ENCODE assay signal across 1 cellular context in genomic region chr4:76792418-76792817, GRCh38.
A peak's percentile ranks its signal among the peaks of the same experiment; 100 is the strongest.
TF ChIP-seq lines count a peak whose summit lies in the region.

No MANE protein-coding gene starts in this region.

TF ChIP-seq in HepG2, 621 proteins besides CTCF, POLR2A, EP300 and RAD21:
- TF ChIP-seq, protein P1, sequence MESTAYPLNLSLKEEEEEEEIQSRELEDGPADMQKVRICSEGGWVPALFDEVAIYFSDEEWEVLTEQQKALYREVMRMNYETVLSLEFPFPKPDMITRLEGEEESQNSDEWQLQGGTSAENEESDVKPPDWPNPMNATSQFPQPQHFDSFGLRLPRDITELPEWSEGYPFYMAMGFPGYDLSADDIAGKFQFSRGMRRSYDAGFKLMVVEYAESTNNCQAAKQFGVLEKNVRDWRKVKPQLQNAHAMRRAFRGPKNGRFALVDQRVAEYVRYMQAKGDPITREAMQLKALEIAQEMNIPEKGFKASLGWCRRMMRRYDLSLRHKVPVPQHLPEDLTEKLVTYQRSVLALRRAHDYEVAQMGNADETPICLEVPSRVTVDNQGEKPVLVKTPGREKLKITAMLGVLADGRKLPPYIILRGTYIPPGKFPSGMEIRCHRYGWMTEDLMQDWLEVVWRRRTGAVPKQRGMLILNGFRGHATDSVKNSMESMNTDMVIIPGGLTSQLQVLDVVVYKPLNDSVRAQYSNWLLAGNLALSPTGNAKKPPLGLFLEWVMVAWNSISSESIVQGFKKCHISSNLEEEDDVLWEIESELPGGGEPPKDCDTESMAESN (CRISPR knock-in tag; conservative IDR thresholded peaks at IDR 0.05): no peak
- TF ChIP-seq MAFF (IDR thresholded peaks at IDR 0.05; ENCODE audit: low read depth, low read length) (peak; percentile 73; the same call in 1 of the 2 replicates), MAFK (conservative IDR thresholded peaks at IDR 0.05 in 1 of 2, IDR thresholded peaks at IDR 0.05 in 1 of 2; ENCODE audit: low read length in 2 of 2) (peak; percentile 73 to 85), ZFP90 (CRISPR knock-in tag; IDR thresholded peaks at IDR 0.05; ENCODE audit: borderline replicate concordance) (no peak), FOXO4 (CRISPR knock-in tag; conservative IDR thresholded peaks at IDR 0.05) (no peak), ZNF670 (CRISPR knock-in tag; IDR thresholded peaks at IDR 0.05; ENCODE audit: borderline replicate concordance) (no peak), SP1 (IDR thresholded peaks at IDR 0.05) (no peak), SP1 (CRISPR knock-in tag; IDR thresholded peaks at IDR 0.05) (no peak)
- TF ChIP-seq, protein P2, sequence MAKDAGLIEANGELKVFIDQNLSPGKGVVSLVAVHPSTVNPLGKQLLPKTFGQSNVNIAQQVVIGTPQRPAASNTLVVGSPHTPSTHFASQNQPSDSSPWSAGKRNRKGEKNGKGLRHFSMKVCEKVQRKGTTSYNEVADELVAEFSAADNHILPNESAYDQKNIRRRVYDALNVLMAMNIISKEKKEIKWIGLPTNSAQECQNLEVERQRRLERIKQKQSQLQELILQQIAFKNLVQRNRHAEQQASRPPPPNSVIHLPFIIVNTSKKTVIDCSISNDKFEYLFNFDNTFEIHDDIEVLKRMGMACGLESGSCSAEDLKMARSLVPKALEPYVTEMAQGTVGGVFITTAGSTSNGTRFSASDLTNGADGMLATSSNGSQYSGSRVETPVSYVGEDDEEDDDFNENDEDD (CRISPR knock-in tag; IDR thresholded peaks at IDR 0.05; ENCODE audit: borderline replicate concordance): no peak
- TF ChIP-seq, protein P3, sequence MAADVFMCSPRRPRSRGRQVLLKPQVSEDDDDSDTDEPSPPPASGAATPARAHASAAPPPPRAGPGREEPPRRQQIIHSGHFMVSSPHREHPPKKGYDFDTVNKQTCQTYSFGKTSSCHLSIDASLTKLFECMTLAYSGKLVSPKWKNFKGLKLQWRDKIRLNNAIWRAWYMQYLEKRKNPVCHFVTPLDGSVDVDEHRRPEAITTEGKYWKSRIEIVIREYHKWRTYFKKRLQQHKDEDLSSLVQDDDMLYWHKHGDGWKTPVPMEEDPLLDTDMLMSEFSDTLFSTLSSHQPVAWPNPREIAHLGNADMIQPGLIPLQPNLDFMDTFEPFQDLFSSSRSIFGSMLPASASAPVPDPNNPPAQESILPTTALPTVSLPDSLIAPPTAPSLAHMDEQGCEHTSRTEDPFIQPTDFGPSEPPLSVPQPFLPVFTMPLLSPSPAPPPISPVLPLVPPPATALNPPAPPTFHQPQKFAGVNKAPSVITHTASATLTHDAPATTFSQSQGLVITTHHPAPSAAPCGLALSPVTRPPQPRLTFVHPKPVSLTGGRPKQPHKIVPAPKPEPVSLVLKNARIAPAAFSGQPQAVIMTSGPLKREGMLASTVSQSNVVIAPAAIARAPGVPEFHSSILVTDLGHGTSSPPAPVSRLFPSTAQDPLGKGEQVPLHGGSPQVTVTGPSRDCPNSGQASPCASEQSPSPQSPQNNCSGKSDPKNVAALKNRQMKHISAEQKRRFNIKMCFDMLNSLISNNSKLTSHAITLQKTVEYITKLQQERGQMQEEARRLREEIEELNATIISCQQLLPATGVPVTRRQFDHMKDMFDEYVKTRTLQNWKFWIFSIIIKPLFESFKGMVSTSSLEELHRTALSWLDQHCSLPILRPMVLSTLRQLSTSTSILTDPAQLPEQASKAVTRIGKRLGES (CRISPR knock-in tag; IDR thresholded peaks at IDR 0.05; ENCODE audit: borderline replicate concordance): no peak
